In the genomic region with DNA sequence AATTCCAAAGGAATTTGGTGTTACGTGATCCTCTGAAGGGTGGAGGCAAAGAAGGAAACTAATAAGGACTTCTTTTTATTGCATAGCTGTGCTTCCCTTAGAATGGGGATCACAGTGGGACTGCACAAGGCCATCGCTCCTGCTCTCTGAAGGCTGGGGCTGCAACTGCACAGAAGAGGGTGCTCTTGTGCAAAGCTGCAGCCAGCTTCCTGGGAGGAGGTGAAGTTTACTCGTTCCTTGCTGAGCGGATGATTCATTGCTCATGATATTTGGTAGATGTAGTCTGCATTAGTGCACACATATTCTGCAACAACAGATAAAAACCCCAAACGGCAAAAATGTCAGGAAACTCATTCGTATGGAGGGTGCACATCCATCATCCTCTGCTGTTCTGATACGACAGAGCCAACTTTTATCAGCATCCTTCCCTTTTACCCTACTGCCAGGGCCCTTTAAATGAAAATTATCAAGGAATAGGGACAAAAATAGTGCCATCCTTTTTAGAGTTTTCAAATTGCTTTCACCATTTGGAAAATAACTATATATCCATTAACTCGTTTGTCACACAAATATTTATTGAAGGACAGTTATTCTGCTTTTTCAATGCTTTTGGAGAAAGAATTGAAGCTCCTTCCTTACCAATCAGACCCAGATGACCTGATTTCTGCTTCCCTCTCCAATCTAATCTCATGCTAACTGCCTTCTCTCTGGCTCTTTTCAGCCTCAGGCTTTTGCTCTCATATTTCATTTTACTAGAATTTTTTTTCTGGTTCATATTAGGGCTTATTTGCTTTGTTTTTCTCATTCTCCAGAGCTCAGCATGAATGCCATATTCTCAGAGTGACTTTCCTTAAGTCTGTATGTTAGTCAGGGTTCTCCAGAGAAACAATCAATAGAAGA, we compare ENCODE assay signal across 9 cellular contexts.
DNase-seq lines count a peak whose midpoint lies in the region; ATAC-seq and TF ChIP-seq lines count a peak whose summit lies in the region.
"Had no signal": no experiment of that assay in that cellular context is flagged by ENCODE, and none has a peak within 500 bp of the region (broad histone marks: within the 10 kb centered on the region; RNA-seq: fewer than 3 reads in every experiment).

No MANE protein-coding gene starts in this region.

- H3K4me3 ChIP-seq in WI38 (ENCODE audit: low read depth, low read length) (no peak overlapping the region), mammary epithelial cell (replicated peaks in 1 of 3; ENCODE audit: insufficient read depth in 1 of 3, low read depth in 2 of 3, low read length in 3 of 3) (no peak overlapping the region)
- H3K4me3 ChIP-seq: BLaER1 had no signal

- no peaks in the 10 kb centered on the region for H3K27me3 ChIP-seq in mammary epithelial cell (ENCODE audit: insufficient read depth, low read length)
- H3K27me3 ChIP-seq: BLaER1 had no signal

- no peaks in the 10 kb centered on the region for H3K9me3 ChIP-seq in mammary epithelial cell (replicated peaks; ENCODE audit: insufficient read depth, low read length)
- H3K9me3 ChIP-seq: BLaER1 had no signal

- H3K27ac ChIP-seq in mammary epithelial cell (ENCODE audit: insufficient read depth, low read depth, low read length): no peak overlapping the region
- H3K27ac ChIP-seq: BLaER1 had no signal

- no peak overlapping the region for H3K4me2 ChIP-seq in mammary epithelial cell (ENCODE audit: insufficient read depth, low read depth, low read length)
- H3K4me2 ChIP-seq: BLaER1 had no signal

- H3K9ac ChIP-seq in mammary epithelial cell (ENCODE audit: insufficient read depth, low read length): no peak overlapping the region
- H3K9ac ChIP-seq: BLaER1 had no signal

- ATAC-seq in HG02571 (IDR thresholded peaks at IDR 0.05; ENCODE audit: unreplicated experiment) (peak; percentile 88), left lobe of liver (peak; percentile 98)

- no peaks in the 10 kb centered on the region for H4K20me1 ChIP-seq in mammary epithelial cell (ENCODE audit: insufficient read depth, low read length)
- H4K20me1 ChIP-seq: BLaER1 had no signal

- in situ Hi-C loops in mammary epithelial cell (cut with MboI; ENCODE audit: low sequenced_read_pairs in 2 of 2): loop anchor here (10.0 to 25.0 kb wide), 4 partner anchors 259 to 977 kb away; partner anchors contain the start of gene DUSP10 (in 1 of the 2)

- H3K36me3 ChIP-seq in mammary epithelial cell (ENCODE audit: insufficient read depth, low read length): no peaks in the 10 kb centered on the region
- H3K36me3 ChIP-seq: BLaER1 had no signal

- no peaks in the 10 kb centered on the region for H3K79me2 ChIP-seq in mammary epithelial cell (ENCODE audit: insufficient read depth, low read length)

- TF ChIP-seq CTCF in WI38 (IDR thresholded peaks at IDR 0.05; ENCODE audit: low read depth, low read length) (peak; percentile 87), mammary epithelial cell (conservative IDR thresholded peaks at IDR 0.05 in 1 of 2, IDR thresholded peaks at IDR 0.05 in 1 of 2; ENCODE audit: extremely low read depth in 1 of 2, insufficient read depth in 1 of 2, low read depth in 1 of 2, low read length in 2 of 2) (peak; percentile 88 to 98)

- intact Hi-C loops in mammary epithelial cell (cut with micrococcal nuclease): loop anchor here (1.0 to 5.0 kb wide), 10 partner anchors 65 to 977 kb away; partner anchors contain the start of gene DUSP10

- WGBS in mammary epithelial cell (ENCODE audit: low coverage, missing lambda C conversion rate): 41% methylated on average over 8 of the region's 8 CpGs

- dilution Hi-C loops in mammary epithelial cell (cut with HindIII; ENCODE audit: low sequenced_read_pairs): no loop called here

- peak overlapping the region; percentile 43 for H2AFZ ChIP-seq in mammary epithelial cell (ENCODE audit: low read depth, low read length)

- H3K4me1 ChIP-seq in mammary epithelial cell (ENCODE audit: insufficient read depth, low read length): peaks cover 13% of the 10 kb centered on the region

- CTCF ChIA-PET in mammary epithelial cell (lab: Charles Lee; ENCODE audit: low non-redundant PET): interaction anchor here (0.6 to 0.7 kb wide), 6 partner anchors 65 to 692 kb away, joined by 3 to 7 read pairs (median 3); no protein-coding TSS in a partner anchor

- no TSS peak for BruUV-seq in mammary epithelial cell (replicated peaks; lab: Mats Ljungman, UMichigan)

- DNase-seq in NCI-H1436 (lab: John Stamatoyannopoulos, UW) (peak; percentile 45), NCI-H1436 treated with DMSO at 0.1 percent for 48 hours (lab: John Stamatoyannopoulos, UW) (no peak), NCI-H1092 treated with DMSO at 0.1 percent for 48 hours (lab: John Stamatoyannopoulos, UW) (peak; percentile 22), mammary epithelial cell (peak; percentile 79), left lobe of liver (ENCODE audit: low spot score) (peak; percentile 58)
- peak; percentile 10 to 30 for DNase-seq in stimulated activated CD4-positive, alpha-beta T cell treated with anti-CD3 and anti-CD28 coated beads, Interleukin-4, amount 100 ng/mL, for 48 hours (ENCODE audit: low read depth in 2 of 2)
